ENCODE assay signal across 9 cellular contexts in the genomic region with DNA sequence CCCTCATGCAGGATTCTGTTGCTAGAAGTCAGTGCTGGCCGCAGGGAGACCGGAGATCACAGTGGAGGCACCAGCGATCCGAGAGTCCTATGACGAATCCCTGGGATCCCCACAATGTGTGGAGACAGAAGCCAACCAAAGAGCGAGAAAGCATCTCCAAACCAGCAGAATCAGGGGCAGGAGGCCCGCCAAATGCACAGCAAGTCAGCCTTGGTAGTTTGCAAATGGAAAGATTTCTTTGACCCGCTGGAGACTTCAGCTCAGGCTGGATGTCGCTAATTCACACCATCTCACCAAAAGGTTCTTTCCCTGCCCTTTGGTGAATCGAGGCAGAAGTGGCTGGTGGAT. TPM values are rescaled to one million over a fixed set of nuclear protein-coding genes. Genes with fewer than 3 reads are reported as not detected.
A peak's percentile ranks its signal among the peaks of the same experiment; 100 is the strongest.
DNase-seq lines count a peak whose midpoint lies in the region; ATAC-seq and TF ChIP-seq lines count a peak whose summit lies in the region.
"Had no signal": no experiment of that assay in that cellular context is flagged by ENCODE, and none has a peak within 500 bp of the region (broad histone marks: within the 10 kb centered on the region; RNA-seq: fewer than 3 reads in every experiment).

No MANE protein-coding gene starts in this region.

- no peak for TF ChIP-seq EP300 in stomach (IDR thresholded peaks at IDR 0.05)

- no peak overlapping the region; the same call in 1 of the 2 replicates for H3K27ac ChIP-seq in HCT116 (ENCODE audit: low read depth, low read length)
- no peak overlapping the region for H3K27ac ChIP-seq in iPS-18a (ENCODE audit: low read length)
- peak overlapping the region; percentile 53 to 94 (median 80) for H3K27ac ChIP-seq in stomach

- BruUV-seq in HCT116 (replicated peaks; lab: Mats Ljungman, UMichigan): no TSS peak

- peak overlapping the region; percentile 73 for H3K4me3 Mint-ChIP-seq in activated naive CD8-positive, alpha-beta T cell treated with anti-CD3 and anti-CD28 coated beads for 36 hours

- H3K36me3 ChIP-seq in HCT116 (ENCODE audit: control insufficient read depth in 1 of 2, insufficient read depth in 2 of 2, low read length in 2 of 2) (no peaks in the 10 kb centered on the region), iPS-18a (ENCODE audit: control insufficient read depth, low read depth, low read length) (no peaks in the 10 kb centered on the region), stomach (no peaks in the 10 kb centered on the region)

- peaks cover 22% of the 10 kb centered on the region for H3K4me1 Mint-ChIP-seq in activated naive CD8-positive, alpha-beta T cell treated with anti-CD3 and anti-CD28 coated beads for 36 hours

- no peak for ATAC-seq in HCT116

- peaks cover 14% of the 10 kb centered on the region for H3K27me3 Mint-ChIP-seq in activated naive CD8-positive, alpha-beta T cell treated with anti-CD3 and anti-CD28 coated beads for 36 hours

- H3K27me3 ChIP-seq in HCT116 (ENCODE audit: insufficient read depth, low read length) (no peaks in the 10 kb centered on the region), iPS-18a (ENCODE audit: control insufficient read depth, insufficient read depth, low read length) (peaks cover 21% of the 10 kb centered on the region), stomach (no peaks in the 10 kb centered on the region)

- no peak for TF ChIP-seq CTCF in HCT116 (IDR thresholded peaks at IDR 0.05 in 2 of 3, conservative IDR thresholded peaks at IDR 0.05 in 1 of 3; ENCODE audit: borderline replicate concordance in 1 of 3, insufficient read depth in 1 of 3, low read depth in 2 of 3, low read length in 2 of 3)
- TF ChIP-seq CTCF in stomach (IDR thresholded peaks at IDR 0.05): no peak

- H3K36me3 Mint-ChIP-seq in activated naive CD8-positive, alpha-beta T cell treated with anti-CD3 and anti-CD28 coated beads for 36 hours: peaks cover 2% of the 10 kb centered on the region

- H3K4me3 ChIP-seq in HCT116 (replicated peaks in 1 of 2; ENCODE audit: low read depth in 1 of 2, low read length in 2 of 2) (peak overlapping the region; percentile 26 to 73), iPS-18a (ENCODE audit: low read length) (peak overlapping the region; percentile 94), stomach (peak overlapping the region; percentile 65 to 99 (median 92))

- no peak for TF ChIP-seq RAD21 in HCT116 (IDR thresholded peaks at IDR 0.05; ENCODE audit: low read depth)

- H3K9me3 Mint-ChIP-seq in activated naive CD8-positive, alpha-beta T cell treated with anti-CD3 and anti-CD28 coated beads for 36 hours: no peaks in the 10 kb centered on the region

- H3K9me3 ChIP-seq in HCT116 (ENCODE audit: control insufficient read depth in 1 of 2, insufficient read depth in 1 of 2, low read depth in 1 of 2, low read length in 2 of 2) (no peaks in the 10 kb centered on the region), iPS-18a (ENCODE audit: control insufficient read depth, low read depth, low read length) (no peaks in the 10 kb centered on the region), stomach (no peaks in the 10 kb centered on the region)

- POLR2A ChIA-PET in HCT116 (lab: Charles Lee): no interaction called here

- CTCF ChIA-PET in HCT116 (lab: Charles Lee): interaction anchor here (1.4 kb wide), 1 partner anchor 26 kb away, joined by 3 read pairs; no protein-coding TSS in a partner anchor

- H2AFZ ChIP-seq in HCT116 (ENCODE audit: low read depth, low read length, poor library complexity, severe bottlenecking): no peak overlapping the region

- no peaks in the 10 kb centered on the region; the same call in 1 of the 2 replicates for H4K20me1 ChIP-seq in HCT116 (ENCODE audit: insufficient read depth)

- RAD21 ChIA-PET in HCT116 (lab: Charles Lee; ENCODE audit: low non-redundant PET in 1 of 2, low total read pairs in 2 of 2, uncharacterized antibody in 2 of 2, unreplicated experiment in 2 of 2): no interaction called here

- intact Hi-C loops in HCT116 (cut with micrococcal nuclease): no loop called here
- intact Hi-C loops in stomach (cut with DNase I; ENCODE audit: low total_unique reads): no loop called here

- H3K9ac ChIP-seq in HCT116 (ENCODE audit: low read length): peak overlapping the region; percentile 37; the same call in 1 of the 2 replicates
- H3K9ac ChIP-seq in iPS-18a (ENCODE audit: low read length): peak overlapping the region; percentile 18

- peaks cover 37% of the 10 kb centered on the region for H3K79me2 ChIP-seq in HCT116 (ENCODE audit: insufficient read depth, low read length)

- H3K4me1 ChIP-seq in HCT116 (ENCODE audit: control insufficient read depth in 1 of 2, insufficient read depth in 2 of 2, low read length in 2 of 2) (peaks cover 5 to 18% of the 10 kb centered on the region in 2 experiments; a peak in 3 of 4 replicates), iPS-18a (ENCODE audit: control insufficient read depth, low read depth, low read length) (peaks cover 23% of the 10 kb centered on the region), stomach (peaks cover 6 to 56% (median 32%) of the 10 kb centered on the region in 4 donors)

- H3K9me2 ChIP-seq in HCT116 (ENCODE audit: insufficient read depth): no peaks in the 10 kb centered on the region

- H3K4me2 ChIP-seq in HCT116 (ENCODE audit: low read length): peak overlapping the region; percentile 85

- WGBS in stomach, 5 donors: 51 to 63% (median 60%) methylated on average over 9 to 10 of the region's 10 CpGs

- TF ChIP-seq POLR2A in HCT116 (IDR thresholded peaks at IDR 0.05; ENCODE audit: borderline replicate concordance, extremely low read depth, insufficient read depth, insufficient read length) (no peak), stomach (IDR thresholded peaks at IDR 0.05) (no peak)

- DNase-seq in HCT116 (ENCODE audit: low read depth, low spot score): no peak
- no peak for DNase-seq in activated naive CD8-positive, alpha-beta T cell treated with anti-CD3 and anti-CD28 coated beads for 36 hours
- DNase-seq in stomach: no peak
- DNase-seq in NCI-H774 (lab: John Stamatoyannopoulos, UW): no peak
- no peak for DNase-seq in NCI-H1694 treated with DMSO at 0.1 percent for 48 hours (lab: John Stamatoyannopoulos, UW)
- no peak for DNase-seq in ureter (ENCODE audit: low spot score)
- no peak for DNase-seq in NK-92 (lab: John Stamatoyannopoulos, UW; ENCODE audit: unreplicated experiment)

- H3K27ac Mint-ChIP-seq in activated naive CD8-positive, alpha-beta T cell treated with anti-CD3 and anti-CD28 coated beads for 36 hours: no peak overlapping the region

TF ChIP-seq in HCT116, 20 proteins besides CTCF, POLR2A, EP300 and RAD21 (continues in another document):
- no peak for TF ChIP-seq ATF3 (IDR thresholded peaks at IDR 0.05)
- TF ChIP-seq CEBPB (IDR thresholded peaks at IDR 0.05; ENCODE audit: low read depth): no peak
- no peak for TF ChIP-seq ZFX (IDR thresholded peaks at IDR 0.05)
- TF ChIP-seq SRF (IDR thresholded peaks at IDR 0.05; ENCODE audit: low read depth): no peak
- TF ChIP-seq, protein P1, sequence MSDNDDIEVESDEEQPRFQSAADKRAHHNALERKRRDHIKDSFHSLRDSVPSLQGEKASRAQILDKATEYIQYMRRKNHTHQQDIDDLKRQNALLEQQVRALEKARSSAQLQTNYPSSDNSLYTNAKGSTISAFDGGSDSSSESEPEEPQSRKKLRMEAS (IDR thresholded peaks at IDR 0.05): no peak
- TF ChIP-seq ELF1 (IDR thresholded peaks at IDR 0.05; ENCODE audit: borderline replicate concordance, low read depth): no peak
- no peak for TF ChIP-seq JUND (IDR thresholded peaks at IDR 0.05)
- TF ChIP-seq EZH2 (IDR thresholded peaks at IDR 0.05): no peak
- no peak for TF ChIP-seq EGR1 (IDR thresholded peaks at IDR 0.05; ENCODE audit: low read depth)
- TF ChIP-seq TCF7L2 (IDR thresholded peaks at IDR 0.05; ENCODE audit: borderline replicate concordance, extremely low read depth, insufficient read depth, insufficient read length): no peak
- TF ChIP-seq REST (IDR thresholded peaks at IDR 0.05; ENCODE audit: low read depth): no peak
- TF ChIP-seq SP1 (IDR thresholded peaks at IDR 0.05; ENCODE audit: low read depth): no peak
- TF ChIP-seq EZH2phosphoT487 (IDR thresholded peaks at IDR 0.05; ENCODE audit: borderline replicate concordance): no peak
- TF ChIP-seq SIN3A (IDR thresholded peaks at IDR 0.05; ENCODE audit: low read depth): no peak

RNA-seq across cellular contexts. Expression of gene PKD2, which starts 0.5 kb away (rescaled TPM):
- total RNA-seq in HCT116 (2021; ENCODE audit: unreplicated experiment): 10.1 TPM
- 6.1 and 6.3 TPM in 2 replicates for polyA plus RNA-seq in HCT116 (2012)
- 1 to 10 TPM; 4.4 to 5.2 TPM for total RNA-seq in activated naive CD8-positive, alpha-beta T cell treated with anti-CD3 and anti-CD28 coated beads for 36 hours
- total RNA-seq in stomach: 100 to 1,000 TPM in 2 of 5 donors, 10 to 100 TPM in 3; 26.4 to 209 (median 64.3) TPM
- polyA plus RNA-seq in stomach: 1 to 10 TPM; 4.0 to 7.7 (median 6.7) TPM
- total RNA-seq in ureter: 37.0 TPM

RNA-seq across cellular contexts. Expression of gene SPP1, which starts 31.4 kb away (rescaled TPM):
- 4.1 TPM for total RNA-seq in HCT116 (2021; ENCODE audit: unreplicated experiment)
- 0.35 and 0.40 TPM in 2 replicates for polyA plus RNA-seq in HCT116 (2012)
- total RNA-seq in activated naive CD8-positive, alpha-beta T cell treated with anti-CD3 and anti-CD28 coated beads for 36 hours: under 1 TPM in 1 of 2 experiments, not detected in 1; 0.32 TPM
- total RNA-seq in stomach: 10 to 100 TPM in 3 of 5 donors, 1 to 10 TPM in 2; 3.5 to 14.3 (median 12.7) TPM
- 10 to 100 TPM in 1 of 3 donors, 1 to 10 TPM in 2; 2.3 to 80.8 (median 4.3) TPM for polyA plus RNA-seq in stomach
- total RNA-seq in ureter: 11.3 TPM
- total RNA-seq: lung microvascular endothelial cell had no signal

Comparison
In these comparisons a context has a peak if more than half of its experiments do, and no peak if none do; other contexts are left out.
1. H3K27ac ChIP-seq: peak in stomach (5 of 5); none in HCT116 (single experiment) and iPS-18a (single experiment).
2. Peak in every context shown above with its lines, with median percentiles within 50 percentile points of each other: H3K4me3 ChIP-seq.